In the genomic region with DNA sequence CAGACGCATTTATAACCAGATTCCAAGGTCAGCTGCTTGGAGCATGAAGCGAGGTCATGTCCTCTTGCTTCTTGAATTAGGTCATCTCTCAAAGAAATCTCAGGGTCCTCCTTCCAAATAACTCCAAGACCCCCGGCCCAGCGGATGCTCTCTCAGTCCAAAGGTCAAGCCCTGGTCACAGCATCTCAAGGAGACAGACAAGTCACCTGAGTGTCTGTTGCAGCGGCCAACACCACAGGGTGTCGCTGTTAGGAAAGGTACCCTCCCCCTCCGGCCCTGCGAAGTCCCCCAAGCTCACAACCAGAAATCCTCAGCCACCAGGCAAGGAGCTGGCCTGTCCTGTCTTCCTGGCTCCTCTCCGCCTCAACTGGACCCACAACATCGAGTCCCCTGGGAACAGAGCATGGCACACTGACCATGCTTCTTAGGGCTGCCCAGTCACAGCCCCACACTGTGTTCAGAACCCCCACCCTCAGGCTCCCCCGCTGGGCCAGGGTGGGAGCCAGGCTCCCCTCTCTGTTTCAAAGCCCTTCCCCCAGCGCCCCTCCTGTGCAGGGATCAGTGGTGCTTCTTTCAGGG, we compare ENCODE assay signal across 12 cellular contexts.
DNase-seq lines count a peak whose midpoint lies in the region; ATAC-seq, FAIRE-seq and TF ChIP-seq lines count a peak whose summit lies in the region.
"Had no signal": no experiment of that assay in that cellular context is flagged by ENCODE, and none has a peak within 500 bp of the region (broad histone marks: within the 10 kb centered on the region; RNA-seq: fewer than 3 reads in every experiment).

No MANE protein-coding gene starts in this region.

- TF ChIP-seq CTCF in GM20000 (IDR thresholded peaks at IDR 0.05; ENCODE audit: extremely low read depth, missing control alignments) = peak; percentile 23
- TF ChIP-seq CTCF in K562 (IDR thresholded peaks at IDR 0.05 in 2 of 3, conservative IDR thresholded peaks at IDR 0.05 in 1 of 3; ENCODE audit: insufficient read depth in 2 of 3, low read depth in 1 of 3, low read length in 3 of 3) = peak; percentile 57 to 72 (median 62)

- H3K9me1 ChIP-seq in K562 (ENCODE audit: control insufficient read depth, insufficient read depth, low read length) = no peaks in the 10 kb centered on the region

- peaks cover 9 to 14% (median 13%) of the 10 kb centered on the region in 11 experiments for H3K9me3 ChIP-seq in BLaER1 treated with 17β-estradiol and CSF1 and Interleukin-3, amounts not matched to agents 10 nM and 100 nM (replicated peaks in 1 of 11)
- H3K9me3 ChIP-seq in K562 (replicated peaks; ENCODE audit: control insufficient read depth, insufficient read depth, low read depth, low read length) = 0 out of 2 replicates have a peak, but pooled peaks cover 2% of the 10 kb centered on the region
- H3K9me3 ChIP-seq: ovary had no signal

- H4K8ac ChIP-seq in mesendoderm (ENCODE audit: low read depth, low read length) = no peak overlapping the region

- H3K27ac ChIP-seq in BLaER1 treated with 17β-estradiol and CSF1 and Interleukin-3, amounts not matched to agents 10 nM and 100 nM = peak overlapping the region in 1 of 11 experiments; percentile 34; a peak in 3 of 22 replicates
- H3K27ac ChIP-seq in K562 (ENCODE audit: extremely low read depth, low read depth, low read length) = no peak overlapping the region
- H3K27ac ChIP-seq in mesendoderm (ENCODE audit: low read depth, low read length) = no peak overlapping the region
- H3K27ac ChIP-seq: ovary had no signal

- peak overlapping the region; percentile 84 for H3K56ac ChIP-seq in mesendoderm (ENCODE audit: low read length)

- H2BK120ac ChIP-seq in mesendoderm (ENCODE audit: low read depth, low read length) = no peak overlapping the region

- TF ChIP-seq RAD21 in K562 (CRISPR knock-in tag; conservative IDR thresholded peaks at IDR 0.05 in 1 of 2, IDR thresholded peaks at IDR 0.05 in 1 of 2) = peak; percentile 19 to 56; a peak in 2 of 4 replicates

- no peaks in the 10 kb centered on the region for H3K36me3 ChIP-seq in BLaER1 treated with 17β-estradiol and CSF1 and Interleukin-3, amounts not matched to agents 10 nM and 100 nM
- H3K36me3 ChIP-seq in K562 (ENCODE audit: control insufficient read depth, insufficient read depth, low read length) (no peaks in the 10 kb centered on the region), mesendoderm (ENCODE audit: control insufficient read depth, insufficient read depth, low read length) (no peaks in the 10 kb centered on the region)
- H3K36me3 ChIP-seq: ovary had no signal

- BruUV-seq in K562 (replicated peaks; lab: Mats Ljungman, UMichigan) = no TSS peak

- no peak for TF ChIP-seq EP300 in K562 (IDR thresholded peaks at IDR 0.05; ENCODE audit: low read length)

- H2AFZ ChIP-seq in K562 (ENCODE audit: low read depth, low read length) = 0 out of 2 replicates have a peak overlapping the region, but pooled peaks have one; percentile 28

- H4K5ac ChIP-seq in mesendoderm (ENCODE audit: low read length) = no peak overlapping the region

- H3K4me2 ChIP-seq in BLaER1 treated with 17β-estradiol and CSF1 and Interleukin-3, amounts not matched to agents 10 nM and 100 nM = peak overlapping the region in 9 of 11 experiments; percentile 67 to 85 (median 76); a peak in 15 of 22 replicates
- H3K4me2 ChIP-seq in K562 (ENCODE audit: insufficient read depth, low read length) = no peak overlapping the region
- H3K4me2 ChIP-seq in mesendoderm (ENCODE audit: low read length) = no peak overlapping the region

- H4K20me1 ChIP-seq in BLaER1 treated with 17β-estradiol and CSF1 and Interleukin-3, amounts not matched to agents 10 nM and 100 nM = no peaks in the 10 kb centered on the region
- H4K20me1 ChIP-seq in K562 (replicated peaks; ENCODE audit: control insufficient read depth, insufficient read depth, low read length) = no peaks in the 10 kb centered on the region

- CTCF ChIA-PET in K562 (lab: Yijun Ruan, JAX; ENCODE audit: low intra/inter-chr PET ratio) = interaction anchor here (2.2 kb wide), 1 partner anchor 266 kb away, joined by 6 read pairs; no protein-coding TSS in a partner anchor

- POLR2A ChIA-PET in K562 (lab: Yijun Ruan, JAX) = interaction anchor here (0.6 kb wide), 1 partner anchor 264 kb away, joined by 3 read pairs; no protein-coding TSS in a partner anchor

- no peaks in the 10 kb centered on the region for H3K79me1 ChIP-seq in mesendoderm (ENCODE audit: low read length)

- FAIRE-seq in K562 (lab: Jason Lieb, UNC) = peak; percentile 35
- FAIRE-seq: G401.6 had no signal

- no peak for TF ChIP-seq POLR2A in K562 (conservative IDR thresholded peaks at IDR 0.05)

- intact Hi-C loops in K562 (cut with micrococcal nuclease) (loop anchor here (5.0 kb wide), 2 partner anchors 151 to 446 kb away; no protein-coding TSS in a partner anchor), sciatic nerve (cut with DNase I) (no loop called here)

- in situ Hi-C loops in K562 (cut with MboI) = no loop called here

- no peak overlapping the region for H2BK5ac ChIP-seq in mesendoderm (ENCODE audit: low read length)

- H3K23ac ChIP-seq in mesendoderm (ENCODE audit: low read length) = no peak overlapping the region

- ATAC-seq in K562 (peak; percentile 37), sciatic nerve (no peak), HG02759 (IDR thresholded peaks at IDR 0.05; ENCODE audit: unreplicated experiment) (no peak), GM19467 (IDR thresholded peaks at IDR 0.05; ENCODE audit: unreplicated experiment) (no peak)

- no peak overlapping the region for H2AK5ac ChIP-seq in mesendoderm (ENCODE audit: low read length)

- peaks cover 36 to 76% (median 68%) of the 10 kb centered on the region in 10 experiments for H3K4me1 ChIP-seq in BLaER1 treated with 17β-estradiol and CSF1 and Interleukin-3, amounts not matched to agents 10 nM and 100 nM
- H3K4me1 ChIP-seq in K562 (replicated peaks in 1 of 2; ENCODE audit: control insufficient read depth in 2 of 2, insufficient read depth in 2 of 2, low read length in 2 of 2) = peaks cover 6 to 29% of the 10 kb centered on the region in 2 experiments; a peak in 4 of 5 replicates
- H3K4me1 ChIP-seq in mesendoderm (ENCODE audit: control insufficient read depth, low read depth, low read length) = peaks cover 3% of the 10 kb centered on the region

- no peak overlapping the region for H3K4me3 ChIP-seq in BLaER1 treated with 17β-estradiol and CSF1 and Interleukin-3, amounts not matched to agents 10 nM and 100 nM
- H3K4me3 ChIP-seq in K562 (no peak overlapping the region), mesendoderm (ENCODE audit: low read length) (no peak overlapping the region)
- H3K4me3 ChIP-seq: ovary had no signal

- H3K9ac ChIP-seq in BLaER1 treated with 17β-estradiol and CSF1 and Interleukin-3, amounts not matched to agents 10 nM and 100 nM = no peak overlapping the region
- H3K9ac ChIP-seq in K562 (ENCODE audit: insufficient read depth in 1 of 2, low read depth in 2 of 2, low read length in 2 of 2) (peak overlapping the region in 1 of 2 experiments; percentile 29; a peak in 1 of 4 replicates), mesendoderm (ENCODE audit: low read length) (peak overlapping the region; percentile 48)

- H3K4ac ChIP-seq in mesendoderm (ENCODE audit: low read depth, low read length) = no peak overlapping the region

- 23% methylated on average over 10 of the region's 12 CpGs for WGBS in K562 (ENCODE audit: insufficient coverage, low coverage, missing lambda C conversion rate)
- no CpG with 5 or more reads among the region's 12 CpGs for WGBS in mesendoderm (ENCODE audit: extremely low coverage, insufficient coverage, low lambda C conversion rate)

- H3K27me3 ChIP-seq in BLaER1 treated with 17β-estradiol and CSF1 and Interleukin-3, amounts not matched to agents 10 nM and 100 nM = no peaks in the 10 kb centered on the region
- no peaks in the 10 kb centered on the region for H3K27me3 ChIP-seq in K562 (ENCODE audit: control insufficient read depth in 2 of 2, insufficient read depth in 2 of 2, low read length in 2 of 2)
- no peaks in the 10 kb centered on the region for H3K27me3 ChIP-seq in mesendoderm (ENCODE audit: insufficient read depth, low read length, poor library complexity)
- H3K27me3 ChIP-seq: ovary had no signal

- DNase-seq in GM20000 (ENCODE audit: low spot score) = peak; percentile 42
- peak; percentile 57 to 65 (median 60) for DNase-seq in K562 (ENCODE audit: extremely low read depth in 1 of 4, low spot score in 3 of 4)
- peak; percentile 86 for DNase-seq in mesendoderm
- DNase-seq in sciatic nerve (ENCODE audit: low spot score) = no peak
- no peak for DNase-seq in AG08395 (ENCODE audit: low spot score)
- DNase-seq: Kasumi-1, NCI-H69, ovary had no signal

- no peak overlapping the region for H2BK15ac ChIP-seq in mesendoderm (replicated peaks; ENCODE audit: low read depth)

- H3K79me2 ChIP-seq in K562 (ENCODE audit: control insufficient read depth, insufficient read depth, low read length) (no peaks in the 10 kb centered on the region), mesendoderm (ENCODE audit: control insufficient read depth, insufficient read depth, low read length) (no peaks in the 10 kb centered on the region)

- no peak overlapping the region for H3K18ac ChIP-seq in mesendoderm (ENCODE audit: low read length)

TF ChIP-seq in K562, 482 proteins besides CTCF, POLR2A, EP300 and RAD21 (continues in another document):
- TF ChIP-seq ZBTB7A (IDR thresholded peaks at IDR 0.05; ENCODE audit: borderline replicate concordance, control insufficient read depth, low read depth, low read length) = peak; percentile 41; the same call in 1 of the 2 replicates
- TF ChIP-seq HMG20A (CRISPR knock-in tag; conservative IDR thresholded peaks at IDR 0.05) = no peak
- no peak for TF ChIP-seq ZNF3 (CRISPR knock-in tag; IDR thresholded peaks at IDR 0.05)
- TF ChIP-seq CTCFL (IDR thresholded peaks at IDR 0.05; ENCODE audit: borderline replicate concordance, insufficient read depth, low read depth, low read length, poor library complexity, severe bottlenecking) = no peak
- 0 out of 4 replicates have a peak, but pooled peaks of 1 of the 2 experiments have one; percentile 8 for TF ChIP-seq KDM1A (IDR thresholded peaks at IDR 0.05)
- no peak for TF ChIP-seq SMAD1 (IDR thresholded peaks at IDR 0.05; ENCODE audit: low read depth, low read length, partially characterized antibody)

Comparison
In these comparisons a context has a peak if more than half of its experiments do, and no peak if none do; other contexts are left out.
1. H3K4me2 ChIP-seq: peak in BLaER1 treated with 17β-estradiol and CSF1 and Interleukin-3, amounts not matched to agents 10 nM and 100 nM (9 of 11); none in K562 (single experiment) and mesendoderm (single experiment).
2. DNase-seq: peak in GM20000 (single experiment), K562 (4 of 4) and mesendoderm (single experiment); none in sciatic nerve (single experiment) and AG08395 (single experiment).